ENCODE assay signal across 8 cellular contexts in the genomic region with DNA sequence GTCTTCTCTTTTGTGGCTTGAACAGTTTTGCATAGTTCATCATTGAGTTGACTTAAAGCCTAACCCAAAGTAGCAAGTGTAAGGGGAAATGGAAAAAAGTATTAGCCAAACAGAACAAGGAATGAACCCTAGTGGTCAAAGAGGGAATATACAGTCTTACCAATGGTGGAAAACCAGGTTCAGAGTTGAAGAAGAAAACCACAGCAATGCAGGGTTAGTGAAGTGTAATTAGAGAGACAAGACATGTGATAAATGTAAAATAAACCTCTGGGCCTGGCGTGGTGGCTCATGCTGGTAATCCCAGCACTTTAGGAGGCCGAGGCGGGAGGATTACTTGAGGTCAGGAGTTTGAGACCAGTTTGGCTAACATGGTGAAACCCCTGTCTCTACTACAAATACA. TPM values are rescaled to one million over a fixed set of nuclear protein-coding genes. Genes with fewer than 3 reads are reported as not detected.
DNase-seq lines count a peak whose midpoint lies in the region; ATAC-seq and TF ChIP-seq lines count a peak whose summit lies in the region.

No MANE protein-coding gene starts in this region.

- H3K56ac ChIP-seq in mesendoderm (ENCODE audit: low read length) = no peak overlapping the region

- TF ChIP-seq POLR2A in ovary (IDR thresholded peaks at IDR 0.05) = no peak

- TF ChIP-seq CTCF in HL-60 (IDR thresholded peaks at IDR 0.05; ENCODE audit: insufficient read depth, low read length) (peak; percentile 48), activated B cell treated with CpG ODN at 0.5 μM for 24 hours (IDR thresholded peaks at IDR 0.05) (no peak), ovary (IDR thresholded peaks at IDR 0.05) (no peak)

- no peak overlapping the region for H3K23ac ChIP-seq in mesendoderm (ENCODE audit: low read length)

- H3K79me1 ChIP-seq in mesendoderm (ENCODE audit: low read length) = no peaks in the 10 kb centered on the region

- no peaks in the 10 kb centered on the region for H3K79me2 ChIP-seq in mesendoderm (ENCODE audit: control insufficient read depth, insufficient read depth, low read length)

- H3K27me3 ChIP-seq in HL-60 (ENCODE audit: insufficient read depth, poor library complexity, severe bottlenecking) = no peaks in the 10 kb centered on the region
- H3K27me3 ChIP-seq in mesendoderm (ENCODE audit: insufficient read depth, low read length, poor library complexity) = no peaks in the 10 kb centered on the region
- H3K27me3 ChIP-seq in ovary = no peaks in the 10 kb centered on the region

- no peaks in the 10 kb centered on the region for H3K9me3 ChIP-seq in ovary

- H3K4me3 Mint-ChIP-seq in activated B cell treated with CpG ODN at 0.5 μM for 24 hours = no peak overlapping the region

- H3K18ac ChIP-seq in mesendoderm (ENCODE audit: low read length) = no peak overlapping the region

- DNase-seq in A172 (ENCODE audit: low spot score) = peak; percentile 37
- no peak for DNase-seq in HL-60 (ENCODE audit: low read depth in 1 of 2, low spot score in 1 of 2)
- no peak for DNase-seq in activated B cell treated with CpG ODN at 0.5 μM for 24 hours
- peak; percentile 77 for DNase-seq in mesendoderm
- DNase-seq in NCI-H524 treated with DMSO at 0.1 percent for 48 hours (lab: John Stamatoyannopoulos, UW) = no peak
- no peak for DNase-seq in T-helper 1 cell
- DNase-seq in ovary = no peak

- TF ChIP-seq EP300 in ovary (IDR thresholded peaks at IDR 0.05) = no peak

- H3K4me2 ChIP-seq in mesendoderm (ENCODE audit: low read length) = no peak overlapping the region

- H2BK15ac ChIP-seq in mesendoderm (replicated peaks; ENCODE audit: low read depth) = no peak overlapping the region

- H3K36me3 ChIP-seq in mesendoderm (ENCODE audit: control insufficient read depth, insufficient read depth, low read length) = no peaks in the 10 kb centered on the region
- no peaks in the 10 kb centered on the region for H3K36me3 ChIP-seq in ovary

- H4K5ac ChIP-seq in mesendoderm (ENCODE audit: low read length) = no peak overlapping the region

- H3K4me3 ChIP-seq in HL-60 (replicated peaks; ENCODE audit: insufficient read depth, low read length) (no peak overlapping the region), mesendoderm (ENCODE audit: low read length) (no peak overlapping the region), ovary (no peak overlapping the region)

- no peaks in the 10 kb centered on the region for H3K9me3 Mint-ChIP-seq in activated B cell treated with CpG ODN at 0.5 μM for 24 hours

- no peak overlapping the region for H2AK5ac ChIP-seq in mesendoderm (ENCODE audit: low read length)

- intact Hi-C loops in activated B cell treated with CpG ODN at 0.5 μM for 24 hours (cut with micrococcal nuclease) = no loop called here
- intact Hi-C loops in ovary (cut with DNase I) = no loop called here

- no peak overlapping the region for H2BK5ac ChIP-seq in mesendoderm (ENCODE audit: low read length)

- ATAC-seq in GM18517 (IDR thresholded peaks at IDR 0.05; ENCODE audit: unreplicated experiment) = peak; percentile 86
- ATAC-seq in activated B cell treated with CpG ODN at 0.5 μM for 24 hours (ENCODE audit: low read depth) = peak; percentile 21

- H3K4me1 ChIP-seq in mesendoderm (ENCODE audit: control insufficient read depth, low read depth, low read length) = no peaks in the 10 kb centered on the region
- no peaks in the 10 kb centered on the region for H3K4me1 ChIP-seq in ovary (ENCODE audit: insufficient read depth)

- POLR2A ChIA-PET in activated B cell treated with CpG ODN at 0.5 μM for 24 hours (lab: Charles Lee) = no interaction called here

- H2BK120ac ChIP-seq in mesendoderm (ENCODE audit: low read depth, low read length) = no peak overlapping the region

- H3K27me3 Mint-ChIP-seq in activated B cell treated with CpG ODN at 0.5 μM for 24 hours = no peaks in the 10 kb centered on the region

- no peak overlapping the region for H3K27ac Mint-ChIP-seq in activated B cell treated with CpG ODN at 0.5 μM for 24 hours

- no peak overlapping the region for H3K4ac ChIP-seq in mesendoderm (ENCODE audit: low read depth, low read length)

- peaks cover 14% of the 10 kb centered on the region for H3K36me3 Mint-ChIP-seq in activated B cell treated with CpG ODN at 0.5 μM for 24 hours (ENCODE audit: low read depth)

- no CpG with 5 or more reads among the region's 3 CpGs for WGBS in mesendoderm (ENCODE audit: extremely low coverage, insufficient coverage, low lambda C conversion rate)
- 59 to 97% (median 96%) methylated on average over 3 of the region's 3 CpGs for WGBS in ovary, 3 donors

- H3K27ac ChIP-seq in HL-60 (replicated peaks) = no peak overlapping the region
- no peak overlapping the region for H3K27ac ChIP-seq in mesendoderm (ENCODE audit: low read depth, low read length)
- no peak overlapping the region for H3K27ac ChIP-seq in ovary

- H3K4me1 Mint-ChIP-seq in activated B cell treated with CpG ODN at 0.5 μM for 24 hours = no peaks in the 10 kb centered on the region

- H3K9ac ChIP-seq in mesendoderm (ENCODE audit: low read length) = no peak overlapping the region

- CTCF ChIA-PET in activated B cell treated with CpG ODN at 0.5 μM for 24 hours (lab: Charles Lee) = interaction anchor here (0.6 to 1.5 kb wide), 3 partner anchors 10 to 23 kb away, joined by 3 read pairs; no protein-coding TSS in a partner anchor

- no peak overlapping the region for H4K8ac ChIP-seq in mesendoderm (ENCODE audit: low read depth, low read length)

RNA-seq across cellular contexts. Expression of a gene that starts 2.4 kb away (rescaled TPM):
- 0.02 TPM in 1 of 2 replicates, not detected in the other for total RNA-seq in A172 (2014; rRNA removed; shearing (Covaris generic))
- total RNA-seq in activated B cell treated with CpG ODN at 0.5 μM for 24 hours (33.3 and 40.0 TPM in 2 replicates), ovary (10 to 100 TPM in 1 of 7 donors, 1 to 10 TPM in 5, under 1 TPM in 1; 0.56 to 12.9 (median 1.8) TPM)
- 0.11 TPM for polyA plus RNA-seq in mesendoderm (2013, experiment 1 of 2)
- 0.24 TPM for polyA plus RNA-seq in mesendoderm (2013, experiment 2 of 2)
- polyA plus RNA-seq in ovary = under 1 TPM; 0.17 to 0.18 TPM

Comparison
In these comparisons a context has a peak if more than half of its experiments do, and no peak if none do; other contexts are left out.
1. DNase-seq: peak in A172 (single experiment) and mesendoderm (single experiment); none in HL-60 (0 of 2), activated B cell treated with CpG ODN at 0.5 μM for 24 hours (single experiment), NCI-H524 treated with DMSO at 0.1 percent for 48 hours (single experiment), T-helper 1 cell (0 of 5) and ovary (0 of 5).